In the genomic region with DNA sequence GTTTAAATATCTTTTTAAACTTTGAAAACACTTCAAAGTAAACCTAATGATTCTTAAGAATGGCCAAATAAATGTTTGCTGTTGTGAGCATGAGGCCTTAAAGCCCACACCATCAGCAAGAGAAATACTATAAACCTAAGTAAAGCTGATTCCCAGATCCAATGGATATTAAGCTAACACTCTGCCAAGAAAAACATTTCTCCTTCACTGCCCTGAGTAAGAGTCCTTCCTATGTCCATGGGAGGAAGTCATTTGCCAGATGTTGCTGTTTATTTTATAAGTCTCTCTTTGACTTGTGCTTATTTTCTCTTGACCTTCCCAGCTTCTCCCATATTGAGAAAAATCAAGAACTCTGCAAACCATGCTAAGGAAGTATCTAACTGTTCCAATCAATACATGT, we compare ENCODE assay signal across 22 cellular contexts.
DNase-seq lines count a peak whose midpoint lies in the region; ATAC-seq, FAIRE-seq and TF ChIP-seq lines count a peak whose summit lies in the region.
"Had no signal": no experiment of that assay in that cellular context is flagged by ENCODE, and none has a peak within 500 bp of the region (broad histone marks: within the 10 kb centered on the region; RNA-seq: fewer than 3 reads in every experiment).

No MANE protein-coding gene starts in this region.

- H3K4me2 ChIP-seq in astrocyte (ENCODE audit: low read length), result no peak overlapping the region

- H3K9me3 Mint-ChIP-seq in astrocyte (ENCODE audit: unreplicated experiment), result no peaks in the 10 kb centered on the region
- H3K9me3 Mint-ChIP-seq in activated T-cell treated with anti-CD3 and anti-CD28 coated beads, Interleukin-2, amount 50 U/mL, for 4 hours, result no peaks in the 10 kb centered on the region
- H3K9me3 Mint-ChIP-seq: activated naive CD4-positive, alpha-beta T cell treated with anti-CD3 and anti-CD28 coated beads, Interleukin-2, amount 50 U/mL, for 72 hours; activated T-helper 1 cell treated with anti-CD3 and anti-CD28 coated beads, Interleukin-12 subunit alpha, Interleukin-12 subunit beta, Interleukin-2, Interleukin-4 antibody, amounts not matched to agents 30 ng/mL and 10 ng/mL and 1 ng/mL, durations not matched to agents 14 hours and 24 hours and 36 hours had no signal

- H3K4me3 ChIP-seq in astrocyte (ENCODE audit: insufficient read depth, low read depth, low read length) (no peak overlapping the region), fibroblast of pulmonary artery (replicated peaks; ENCODE audit: low read depth, low read length) (no peak overlapping the region)
- H3K4me3 ChIP-seq: colonic mucosa, gastroesophageal sphincter had no signal

- no peak overlapping the region for H3K27ac Mint-ChIP-seq in astrocyte (ENCODE audit: unreplicated experiment)
- H3K27ac Mint-ChIP-seq: activated naive CD4-positive, alpha-beta T cell treated with anti-CD3 and anti-CD28 coated beads, Interleukin-2, amount 50 U/mL, for 72 hours; activated T-helper 1 cell treated with anti-CD3 and anti-CD28 coated beads, Interleukin-12 subunit alpha, Interleukin-12 subunit beta, Interleukin-2, Interleukin-4 antibody, amounts not matched to agents 30 ng/mL and 10 ng/mL and 1 ng/mL, durations not matched to agents 14 hours and 24 hours and 36 hours had no signal

- no peaks in the 10 kb centered on the region for H3K4me1 Mint-ChIP-seq in astrocyte (ENCODE audit: low read depth, unreplicated experiment)
- no peaks in the 10 kb centered on the region for H3K4me1 Mint-ChIP-seq in activated T-cell treated with anti-CD3 and anti-CD28 coated beads, Interleukin-2, amount 50 U/mL, for 4 hours (ENCODE audit: low read depth)

- no peak overlapping the region for H3K4me3 Mint-ChIP-seq in astrocyte (ENCODE audit: unreplicated experiment)
- H3K4me3 Mint-ChIP-seq in activated T-cell treated with anti-CD3 and anti-CD28 coated beads, Interleukin-2, amount 50 U/mL, for 4 hours, result no peak overlapping the region
- H3K4me3 Mint-ChIP-seq: activated T-helper 1 cell treated with anti-CD3 and anti-CD28 coated beads, Interleukin-12 subunit alpha, Interleukin-12 subunit beta, Interleukin-2, Interleukin-4 antibody, amounts not matched to agents 30 ng/mL and 10 ng/mL and 1 ng/mL, durations not matched to agents 14 hours and 24 hours and 36 hours had no signal

- DNase-seq in EL (peak; percentile 37), astrocyte (ENCODE audit: low read depth) (peak; percentile 46), fibroblast of pulmonary artery (ENCODE audit: low read depth) (peak; percentile 44), myocyte (ENCODE audit: low read depth) (peak; percentile 28), SK-N-DZ (ENCODE audit: low spot score) (no peak)
- DNase-seq in stimulated activated CD4-positive, alpha-beta T cell treated with anti-CD3 and anti-CD28 coated beads, Interleukin-2, amount 100 ng/mL, for 48 hours, result no peak
- DNase-seq in activated T-cell treated with anti-CD3 and anti-CD28 coated beads, Interleukin-2, amount 50 U/mL, for 4 hours, result no peak
- DNase-seq: ACHN; C1 segment of cervical spinal cord; colonic mucosa; H7; left cardiac atrium; NCI-H2107; NCI-H524 treated with DMSO at 0.1 percent for 48 hours; retina; RPMI8226; stimulated activated CD4-positive, alpha-beta T cell treated with anti-CD3 and anti-CD28 coated beads, Interleukin-15, amount 100 ng/mL, for 24 hours had no signal

- H3K79me2 ChIP-seq in astrocyte (ENCODE audit: insufficient read depth, low read length), result no peaks in the 10 kb centered on the region

- H3K27me3 Mint-ChIP-seq in astrocyte (ENCODE audit: low read depth, unreplicated experiment), result no peaks in the 10 kb centered on the region
- no peaks in the 10 kb centered on the region for H3K27me3 Mint-ChIP-seq in activated T-cell treated with anti-CD3 and anti-CD28 coated beads, Interleukin-2, amount 50 U/mL, for 4 hours (ENCODE audit: low read depth)

- no peaks in the 10 kb centered on the region for H4K20me1 ChIP-seq in astrocyte (ENCODE audit: insufficient read depth, low read length)

- no peaks in the 10 kb centered on the region for H3K36me3 Mint-ChIP-seq in astrocyte (ENCODE audit: low read depth, unreplicated experiment)
- H3K36me3 Mint-ChIP-seq in activated T-cell treated with anti-CD3 and anti-CD28 coated beads, Interleukin-2, amount 50 U/mL, for 4 hours (ENCODE audit: insufficient read depth), result no peaks in the 10 kb centered on the region
- H3K36me3 Mint-ChIP-seq: activated naive CD4-positive, alpha-beta T cell treated with anti-CD3 and anti-CD28 coated beads, Interleukin-2, amount 50 U/mL, for 72 hours had no signal

- no peak for TF ChIP-seq CTCF in astrocyte (IDR thresholded peaks at IDR 0.05; ENCODE audit: insufficient read depth, low read depth, low read length)
- TF ChIP-seq CTCF in fibroblast of pulmonary artery (IDR thresholded peaks at IDR 0.05; ENCODE audit: low read length, missing control alignments), result no peak

- H2AFZ ChIP-seq in astrocyte (ENCODE audit: low read depth, low read length), result no peak overlapping the region

- ATAC-seq in GM19455 (IDR thresholded peaks at IDR 0.05; ENCODE audit: unreplicated experiment), result no peak
- ATAC-seq in activated T-cell treated with anti-CD3 and anti-CD28 coated beads, Interleukin-2, amount 50 U/mL, for 4 hours, result no peak
- ATAC-seq: activated naive CD4-positive, alpha-beta T cell treated with anti-CD3 and anti-CD28 coated beads, Interleukin-2, amount 50 U/mL, for 72 hours; gastroesophageal sphincter had no signal

- H3K27me3 ChIP-seq in astrocyte (ENCODE audit: insufficient read depth, low read length), result no peaks in the 10 kb centered on the region
- H3K27me3 ChIP-seq: colonic mucosa, gastroesophageal sphincter, neutrophil had no signal

- H3K27ac ChIP-seq in astrocyte (ENCODE audit: low read depth, low read length), result no peak overlapping the region
- H3K27ac ChIP-seq: colonic mucosa, gastroesophageal sphincter, neutrophil had no signal

- H3K9me3 ChIP-seq in astrocyte (ENCODE audit: insufficient read depth, low read depth, low read length), result no peaks in the 10 kb centered on the region
- H3K9me3 ChIP-seq: colonic mucosa, gastroesophageal sphincter, neutrophil had no signal

- no peak for FAIRE-seq in astrocyte (lab: Jason Lieb, UNC)

- H3K9ac ChIP-seq in astrocyte (ENCODE audit: low read length), result no peak overlapping the region

- no peaks in the 10 kb centered on the region for H3K36me3 ChIP-seq in astrocyte (ENCODE audit: insufficient read depth, low read length)
- H3K36me3 ChIP-seq: colonic mucosa, gastroesophageal sphincter, neutrophil had no signal

- H3K4me1 ChIP-seq in astrocyte (ENCODE audit: insufficient read depth, low read length), result no peaks in the 10 kb centered on the region
- H3K4me1 ChIP-seq: colonic mucosa, gastroesophageal sphincter had no signal

Comparison
In these comparisons a context has a peak if more than half of its experiments do, and no peak if none do; other contexts are left out.
1. DNase-seq: peak in EL (single experiment), astrocyte (single experiment), fibroblast of pulmonary artery (single experiment) and myocyte (single experiment); none in stimulated activated CD4-positive, alpha-beta T cell treated with anti-CD3 and anti-CD28 coated beads, Interleukin-2, amount 100 ng/mL, for 48 hours (0 of 2), SK-N-DZ (single experiment) and activated T-cell treated with anti-CD3 and anti-CD28 coated beads, Interleukin-2, amount 50 U/mL, for 4 hours (single experiment).